Comparison of ENCODE assay signal across 1 cellular context in genomic region chr2:42101641-42102605, GRCh38.
TF ChIP-seq lines count a peak whose summit lies in the region.

No MANE protein-coding gene starts in this region.

TF ChIP-seq in HepG2, 621 proteins besides CTCF, POLR2A, EP300 and RAD21 (continued from another document and continues in another):
- peak; percentile 47; the same call in 1 of the 2 replicates for TF ChIP-seq ARID4A (CRISPR knock-in tag; IDR thresholded peaks at IDR 0.05; ENCODE audit: borderline replicate concordance)
- no peak for TF ChIP-seq ZBTB43 (CRISPR knock-in tag; conservative IDR thresholded peaks at IDR 0.05)
- 0 out of 2 replicates have a peak, but pooled peaks have one; percentile 29 for TF ChIP-seq ZBTB39 (CRISPR knock-in tag; IDR thresholded peaks at IDR 0.05)
- no peak for TF ChIP-seq SIX1 (CRISPR knock-in tag; IDR thresholded peaks at IDR 0.05; ENCODE audit: borderline replicate concordance)
- TF ChIP-seq CREM (IDR thresholded peaks at IDR 0.05), result peak; percentile 71
- TF ChIP-seq CREM (CRISPR knock-in tag; IDR thresholded peaks at IDR 0.05), result no peak
- TF ChIP-seq ZNF543 (CRISPR knock-in tag; IDR thresholded peaks at IDR 0.05), result no peak
- TF ChIP-seq PAWR (CRISPR knock-in tag; IDR thresholded peaks at IDR 0.05; ENCODE audit: borderline replicate concordance), result no peak
- no peak for TF ChIP-seq ZNF33A (CRISPR knock-in tag; IDR thresholded peaks at IDR 0.05; ENCODE audit: borderline replicate concordance)
- no peak for TF ChIP-seq TIGD3 (CRISPR knock-in tag; IDR thresholded peaks at IDR 0.05; ENCODE audit: borderline replicate concordance)
- TF ChIP-seq RARA (CRISPR knock-in tag; IDR thresholded peaks at IDR 0.05), result peak; percentile 87
- TF ChIP-seq TMF1 (CRISPR knock-in tag; IDR thresholded peaks at IDR 0.05; ENCODE audit: low read depth), result no peak
- TF ChIP-seq NFKB2 (CRISPR knock-in tag; IDR thresholded peaks at IDR 0.05; ENCODE audit: borderline replicate concordance), result peak; percentile 79; the same call in 1 of the 2 replicates
- TF ChIP-seq PHF5A (CRISPR knock-in tag; IDR thresholded peaks at IDR 0.05; ENCODE audit: low read depth, unreplicated experiment), result no peak
- TF ChIP-seq LRRFIP1 (CRISPR knock-in tag; conservative IDR thresholded peaks at IDR 0.05), result no peak
- TF ChIP-seq MLX (CRISPR knock-in tag; IDR thresholded peaks at IDR 0.05), result peak; percentile 81
- TF ChIP-seq ZNF264 (CRISPR knock-in tag; IDR thresholded peaks at IDR 0.05), result no peak
- TF ChIP-seq U2AF1 (optimal IDR thresholded peaks at IDR 0.05; ENCODE audit: low read depth, low read length), result no peak
- no peak for TF ChIP-seq E2F1 (CRISPR knock-in tag; IDR thresholded peaks at IDR 0.05)
- no peak for TF ChIP-seq PHB2 (IDR thresholded peaks at IDR 0.05; ENCODE audit: partially characterized antibody)
- no peak for TF ChIP-seq ZNF138 (CRISPR knock-in tag; IDR thresholded peaks at IDR 0.05; ENCODE audit: low read depth)
- TF ChIP-seq ELF3 (CRISPR knock-in tag; IDR thresholded peaks at IDR 0.05), result peak; percentile 74
- TF ChIP-seq HNF4A (CRISPR knock-in tag; IDR thresholded peaks at IDR 0.05), result peak; percentile 59
- TF ChIP-seq PHF21A (CRISPR knock-in tag; IDR thresholded peaks at IDR 0.05), result no peak; the same call in 1 of the 2 replicates
- TF ChIP-seq DDIT3 (CRISPR knock-in tag; IDR thresholded peaks at IDR 0.05), result no peak
- no peak for TF ChIP-seq KDM2A (CRISPR knock-in tag; IDR thresholded peaks at IDR 0.05; ENCODE audit: borderline replicate concordance, low read depth)
- peak; percentile 76; the same call in 1 of the 2 replicates for TF ChIP-seq ZNF891 (CRISPR knock-in tag; IDR thresholded peaks at IDR 0.05)
- no peak for TF ChIP-seq KLF15 (CRISPR knock-in tag; IDR thresholded peaks at IDR 0.05; ENCODE audit: borderline replicate concordance)
- no peak for TF ChIP-seq ZNF251 (CRISPR knock-in tag; IDR thresholded peaks at IDR 0.05)
- TF ChIP-seq MEIS2 (CRISPR knock-in tag; IDR thresholded peaks at IDR 0.05), result peak; percentile 65; the same call in 1 of the 2 replicates
- peak; percentile 67; the same call in 1 of the 2 replicates for TF ChIP-seq HDAC1 (CRISPR knock-in tag; IDR thresholded peaks at IDR 0.05)
- no peak for TF ChIP-seq ZNF260 (CRISPR knock-in tag; IDR thresholded peaks at IDR 0.05; ENCODE audit: borderline replicate concordance, low read depth)
- peak; percentile 87 for TF ChIP-seq ETV5 (CRISPR knock-in tag; IDR thresholded peaks at IDR 0.05; ENCODE audit: borderline replicate concordance)
- TF ChIP-seq ZNF335 (CRISPR knock-in tag; IDR thresholded peaks at IDR 0.05), result peak; percentile 56; the same call in 1 of the 2 replicates
- TF ChIP-seq RXRA (CRISPR knock-in tag; IDR thresholded peaks at IDR 0.05), result peak; percentile 78
- TF ChIP-seq PTBP1 (IDR thresholded peaks at IDR 0.05; ENCODE audit: low read depth, low read length, poor library complexity, severe bottlenecking), result no peak
- TF ChIP-seq WIZ (CRISPR knock-in tag; IDR thresholded peaks at IDR 0.05), result 0 out of 2 replicates have a peak, but pooled peaks have one; percentile 38
- TF ChIP-seq ZFP37 (CRISPR knock-in tag; IDR thresholded peaks at IDR 0.05; ENCODE audit: borderline replicate concordance), result peak; percentile 47; the same call in 1 of the 2 replicates
- peak; percentile 72; the same call in 1 of the 2 replicates for TF ChIP-seq FOXK2 (IDR thresholded peaks at IDR 0.05)
- TF ChIP-seq CCAR2 (optimal IDR thresholded peaks at IDR 0.05; ENCODE audit: low read depth, low read length), result no peak
- 0 out of 2 replicates have a peak, but pooled peaks have one; percentile 58 for TF ChIP-seq KDM1A (CRISPR knock-in tag; IDR thresholded peaks at IDR 0.05)
- TF ChIP-seq ZBTB3 (CRISPR knock-in tag; IDR thresholded peaks at IDR 0.05; ENCODE audit: borderline replicate concordance, low read depth), result no peak
- TF ChIP-seq CENPX (CRISPR knock-in tag; IDR thresholded peaks at IDR 0.05), result no peak
- TF ChIP-seq ATF5 (CRISPR knock-in tag; IDR thresholded peaks at IDR 0.05; ENCODE audit: low read depth), result no peak
- no peak for TF ChIP-seq ZNF33B (CRISPR knock-in tag; IDR thresholded peaks at IDR 0.05)
- peak; percentile 67 for TF ChIP-seq ZNF710 (CRISPR knock-in tag; IDR thresholded peaks at IDR 0.05; ENCODE audit: borderline replicate concordance)
- TF ChIP-seq ZNF296 (CRISPR knock-in tag; conservative IDR thresholded peaks at IDR 0.05), result no peak
- TF ChIP-seq ZBTB46 (CRISPR knock-in tag; IDR thresholded peaks at IDR 0.05; ENCODE audit: borderline replicate concordance), result no peak
- TF ChIP-seq ZBTB38 (CRISPR knock-in tag; IDR thresholded peaks at IDR 0.05), result peak; percentile 100
